Comparison of ENCODE assay signal across 8 cellular contexts in the genomic region with DNA sequence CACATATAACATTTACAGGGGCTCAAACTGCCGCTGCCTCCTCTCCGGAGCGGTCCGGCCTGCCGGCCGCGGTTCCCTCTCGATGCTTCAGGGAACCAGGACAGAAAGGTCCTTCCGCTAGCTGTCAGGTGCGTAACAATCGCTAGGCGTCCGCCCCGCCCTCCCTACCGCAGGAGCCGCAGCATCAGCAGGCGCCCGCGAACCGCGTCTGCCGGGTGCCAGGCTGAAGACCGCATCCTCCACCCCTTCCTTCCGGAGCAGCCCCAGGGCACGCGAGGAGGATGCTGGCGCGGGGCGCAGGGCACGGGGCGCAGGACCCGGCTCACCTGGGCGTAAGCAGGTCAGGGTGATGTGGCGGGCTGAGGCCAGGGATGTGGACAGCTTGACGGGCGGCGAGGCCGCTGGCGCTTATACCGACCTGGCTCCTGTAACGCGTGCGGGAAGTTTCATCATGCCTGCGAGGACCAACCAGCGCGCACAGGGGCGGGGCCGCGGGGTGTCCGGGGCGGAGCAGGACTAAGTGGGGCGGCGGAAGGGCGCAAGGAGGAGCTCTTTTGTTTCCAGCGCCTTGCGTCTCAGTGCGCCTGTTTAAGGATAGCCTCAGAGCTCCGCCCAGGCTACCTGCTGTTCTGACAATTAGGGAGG. TPM values are rescaled to one million over a fixed set of nuclear protein-coding genes. Genes with fewer than 3 reads are reported as not detected.
DNase-seq lines count a peak whose midpoint lies in the region; ATAC-seq and TF ChIP-seq lines count a peak whose summit lies in the region.

A gene with protein sequence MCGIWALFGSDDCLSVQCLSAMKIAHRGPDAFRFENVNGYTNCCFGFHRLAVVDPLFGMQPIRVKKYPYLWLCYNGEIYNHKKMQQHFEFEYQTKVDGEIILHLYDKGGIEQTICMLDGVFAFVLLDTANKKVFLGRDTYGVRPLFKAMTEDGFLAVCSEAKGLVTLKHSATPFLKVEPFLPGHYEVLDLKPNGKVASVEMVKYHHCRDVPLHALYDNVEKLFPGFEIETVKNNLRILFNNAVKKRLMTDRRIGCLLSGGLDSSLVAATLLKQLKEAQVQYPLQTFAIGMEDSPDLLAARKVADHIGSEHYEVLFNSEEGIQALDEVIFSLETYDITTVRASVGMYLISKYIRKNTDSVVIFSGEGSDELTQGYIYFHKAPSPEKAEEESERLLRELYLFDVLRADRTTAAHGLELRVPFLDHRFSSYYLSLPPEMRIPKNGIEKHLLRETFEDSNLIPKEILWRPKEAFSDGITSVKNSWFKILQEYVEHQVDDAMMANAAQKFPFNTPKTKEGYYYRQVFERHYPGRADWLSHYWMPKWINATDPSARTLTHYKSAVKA (minus strand): TSS at position 384 of the 645 bp plus-strand sequence. CDS start 3,252 bp downstream, outside the sequence.

- H3K9me3 ChIP-seq in BE2C, result no peaks in the 10 kb centered on the region

- H3K4me1 Mint-ChIP-seq in activated CD4-positive, alpha-beta T cell treated with anti-CD3 and anti-CD28 coated beads, Interleukin-2, amount 10 ng/mL, durations not matched to agents 7 days and 5 days, result peaks cover 28% of the 10 kb centered on the region

- H3K27me3 Mint-ChIP-seq in activated CD4-positive, alpha-beta T cell treated with anti-CD3 and anti-CD28 coated beads, Interleukin-2, amount 10 ng/mL, durations not matched to agents 7 days and 5 days, result peaks cover 2% of the 10 kb centered on the region

- CTCF ChIA-PET in activated CD4-positive, alpha-beta T cell treated with anti-CD3 and anti-CD28 coated beads, Interleukin-2, amount 10 ng/mL, durations not matched to agents 7 days and 5 days (lab: Charles Lee), result interaction anchor here (0.6 kb wide), 2 partner anchors 110 to 131 kb away, joined by 3 read pairs; no protein-coding TSS in a partner anchor

- DNase-seq in BE2C, result peak; percentile 94
- peak; percentile 77 for DNase-seq in GM19240 (ENCODE audit: insufficient read length, low spot score)
- peak; percentile 94 to 98 for DNase-seq in NCI-H526 (lab: John Stamatoyannopoulos, UW)
- DNase-seq in activated CD4-positive, alpha-beta T cell treated with anti-CD3 and anti-CD28 coated beads, Interleukin-2, amount 10 ng/mL, durations not matched to agents 7 days and 5 days, result peak; percentile 88
- peak; percentile 93 for DNase-seq in coronary artery (ENCODE audit: low spot score)
- peak; percentile 98 for DNase-seq in left kidney (ENCODE audit: low read depth, low spot score)
- peak; percentile 94 for DNase-seq in stimulated activated CD4-positive, alpha-beta T cell treated with anti-CD3 and anti-CD28 coated beads, Interleukin-1b, Interleukin-23, amount 100 ng/mL, for 48 hours

- H3K27ac Mint-ChIP-seq in activated CD4-positive, alpha-beta T cell treated with anti-CD3 and anti-CD28 coated beads, Interleukin-2, amount 10 ng/mL, durations not matched to agents 7 days and 5 days, result peak within 1 kb of the TSS; percentile 92

- ATAC-seq in HG03457 (IDR thresholded peaks at IDR 0.05; ENCODE audit: unreplicated experiment), result peak; percentile 99

- H3K4me3 ChIP-seq in BE2C (ENCODE audit: low read depth, low read length) (peak within 1 kb of the TSS; percentile 91), coronary artery (peak within 1 kb of the TSS; percentile 84)

- POLR2A ChIA-PET in activated CD4-positive, alpha-beta T cell treated with anti-CD3 and anti-CD28 coated beads, Interleukin-2, amount 10 ng/mL, durations not matched to agents 7 days and 5 days (lab: Charles Lee), result no interaction called here

- no peaks in the 10 kb centered on the region for H3K27me3 ChIP-seq in BE2C

- H3K36me3 ChIP-seq in BE2C, result no peaks in the 10 kb centered on the region

- no peak; the same call in 1 of the 2 replicates for TF ChIP-seq CTCF in BE2C (IDR thresholded peaks at IDR 0.05; ENCODE audit: low read depth, low read length)
- TF ChIP-seq CTCF in coronary artery (IDR thresholded peaks at IDR 0.05), result no peak

- no peaks in the 10 kb centered on the region for H3K4me1 ChIP-seq in BE2C

- H3K4me3 Mint-ChIP-seq in activated CD4-positive, alpha-beta T cell treated with anti-CD3 and anti-CD28 coated beads, Interleukin-2, amount 10 ng/mL, durations not matched to agents 7 days and 5 days, result peak within 1 kb of the TSS; percentile 85

- H3K27ac ChIP-seq in coronary artery, result peak within 1 kb of the TSS; percentile 63 to 69

- no peaks in the 10 kb centered on the region for H3K9me3 Mint-ChIP-seq in activated CD4-positive, alpha-beta T cell treated with anti-CD3 and anti-CD28 coated beads, Interleukin-2, amount 10 ng/mL, durations not matched to agents 7 days and 5 days

- H3K36me3 Mint-ChIP-seq in activated CD4-positive, alpha-beta T cell treated with anti-CD3 and anti-CD28 coated beads, Interleukin-2, amount 10 ng/mL, durations not matched to agents 7 days and 5 days (ENCODE audit: low read depth), result peaks cover 13% of the 10 kb centered on the region

RNA-seq across cellular contexts. Expression of the gene that starts here (rescaled TPM):
- polyA plus RNA-seq in BE2C (2012; ENCODE audit: insufficient read depth, insufficient read length, low read depth), result 219 TPM
- 10 to 100 TPM; 40.6 to 46.5 TPM for total RNA-seq in activated CD4-positive, alpha-beta T cell treated with anti-CD3 and anti-CD28 coated beads, Interleukin-2, amount 10 ng/mL, durations not matched to agents 7 days and 5 days

Comparison
In these comparisons a context has a peak if more than half of its experiments do, and no peak if none do; other contexts are left out.
1. Peak in every context shown above with its lines: DNase-seq, ATAC-seq, H3K4me3 ChIP-seq and H3K27ac ChIP-seq.